In genomic region chr5:69450116-69450515, GRCh38 we compare ENCODE assay signal across 14 cellular contexts. TPM values are rescaled to one million over a fixed set of nuclear protein-coding genes. Genes with fewer than 3 reads are reported as not detected.
A peak's percentile ranks its signal among the peaks of the same experiment; 100 is the strongest.
DNase-seq lines count a peak whose midpoint lies in the region; ATAC-seq, FAIRE-seq and TF ChIP-seq lines count a peak whose summit lies in the region.
"Had no signal": no experiment of that assay in that cellular context is flagged by ENCODE, and none has a peak within 500 bp of the region (broad histone marks: within the 10 kb centered on the region; RNA-seq: fewer than 3 reads in every experiment).

No MANE protein-coding gene starts in this region.

- H3K4me3 Mint-ChIP-seq in activated CD4-positive, alpha-beta memory T cell treated with anti-CD3 and anti-CD28 coated beads for 36 hours, result no peak overlapping the region
- H3K4me3 Mint-ChIP-seq: GM23338; naive thymus-derived CD8-positive, alpha-beta T cell had no signal

- peak overlapping the region; percentile 80 for H3K27ac ChIP-seq in GM23248
- H3K27ac ChIP-seq in SJSA1, result peak overlapping the region; percentile 44; the same call in 1 of the 2 replicates

- intact Hi-C loops in activated CD4-positive, alpha-beta memory T cell treated with anti-CD3 and anti-CD28 coated beads for 36 hours (cut with micrococcal nuclease), result no loop called here

- H3K79me2 ChIP-seq in GM23248 (ENCODE audit: insufficient read depth), result no peaks in the 10 kb centered on the region

- in situ Hi-C loops in GM23248 (cut with MboI), result no loop called here

- H3K4me2 ChIP-seq in GM23248 (ENCODE audit: unreplicated experiment), result no peak overlapping the region
- H3K4me2 ChIP-seq: GM23338 had no signal

- H3K4me1 Mint-ChIP-seq in activated CD4-positive, alpha-beta memory T cell treated with anti-CD3 and anti-CD28 coated beads for 36 hours (ENCODE audit: low read depth), result no peaks in the 10 kb centered on the region
- H3K4me1 Mint-ChIP-seq: GM23338 had no signal

- DNase-seq in GM23248 (peak; percentile 95), SJSA1 (ENCODE audit: low read depth in 1 of 2, low spot score in 2 of 2) (peak in 1 of 2 experiments; percentile 64), epithelial cell of proximal tubule (ENCODE audit: low read depth) (peak; percentile 63), renal cortical epithelial cell (ENCODE audit: low read depth) (peak; percentile 95), GM12892 (ENCODE audit: insufficient read length) (no peak), NCI-H1694 (lab: John Stamatoyannopoulos, UW) (no peak)
- DNase-seq in activated CD4-positive, alpha-beta memory T cell treated with anti-CD3 and anti-CD28 coated beads for 36 hours, result no peak
- DNase-seq: activated CD4-positive, alpha-beta T cell treated with anti-CD3 and anti-CD28 coated beads, Interleukin-2, amount 50 U/mL, for 48 hours; activated naive CD4-positive, alpha-beta T cell treated with Interleukin-2 at 50 U/mL for 16 hours; naive thymus-derived CD8-positive, alpha-beta T cell; NCI-H446; SHP77 treated with DMSO at 0.1 percent for 48 hours had no signal

- H3K36me3 ChIP-seq in GM23248 (ENCODE audit: low read depth) (no peaks in the 10 kb centered on the region), SJSA1 (no peaks in the 10 kb centered on the region)

- H4K20me1 ChIP-seq in GM23248 (ENCODE audit: insufficient read depth), result no peaks in the 10 kb centered on the region

- no peak overlapping the region for H2AFZ ChIP-seq in GM23248

- no peak overlapping the region for H3K27ac Mint-ChIP-seq in activated CD4-positive, alpha-beta memory T cell treated with anti-CD3 and anti-CD28 coated beads for 36 hours
- H3K27ac Mint-ChIP-seq: GM23338; naive thymus-derived CD8-positive, alpha-beta T cell had no signal

- WGBS in GM23248 (ENCODE audit: low coverage in 1 of 2, low lambda C conversion rate in 2 of 2, missing lambda C conversion rate in 2 of 2), 2 experiments, result 5 to 11% methylated on average over 1 of the region's 1 CpG

- no peak for TF ChIP-seq CTCF in epithelial cell of proximal tubule (conservative IDR thresholded peaks at IDR 0.05; ENCODE audit: low read depth, low read length)

- CTCF ChIA-PET in activated CD4-positive, alpha-beta memory T cell treated with anti-CD3 and anti-CD28 coated beads for 36 hours (lab: Charles Lee), result no interaction called here

- H3K4me3 ChIP-seq in GM23248, result no peak overlapping the region
- H3K4me3 ChIP-seq in SJSA1, result no peak overlapping the region
- no peak overlapping the region for H3K4me3 ChIP-seq in epithelial cell of proximal tubule (ENCODE audit: low read depth, low read length)
- H3K4me3 ChIP-seq: GM23338 had no signal

- no peaks in the 10 kb centered on the region for H3K9me2 ChIP-seq in GM23248 (ENCODE audit: insufficient read depth)

- H3K9me3 Mint-ChIP-seq in activated CD4-positive, alpha-beta memory T cell treated with anti-CD3 and anti-CD28 coated beads for 36 hours, result no peaks in the 10 kb centered on the region
- H3K9me3 Mint-ChIP-seq: GM23338; naive thymus-derived CD8-positive, alpha-beta T cell had no signal

- H3K9me3 ChIP-seq in GM23248 (ENCODE audit: low read depth) (no peaks in the 10 kb centered on the region), SJSA1 (replicated peaks) (no peaks in the 10 kb centered on the region)

- H3K9ac ChIP-seq in GM23248, result no peak overlapping the region

- FAIRE-seq in GM12892 (lab: Jason Lieb, UNC), result no peak

- H3K4me1 ChIP-seq in GM23248 (ENCODE audit: insufficient read depth) (peaks cover 9% of the 10 kb centered on the region), SJSA1 (replicated peaks) (peaks cover 10% of the 10 kb centered on the region)

- H3K36me3 Mint-ChIP-seq in activated CD4-positive, alpha-beta memory T cell treated with anti-CD3 and anti-CD28 coated beads for 36 hours, result no peaks in the 10 kb centered on the region
- H3K36me3 Mint-ChIP-seq: naive thymus-derived CD8-positive, alpha-beta T cell had no signal

- H3K27me3 ChIP-seq in GM23248 (replicated peaks; ENCODE audit: insufficient read depth), result no peaks in the 10 kb centered on the region
- H3K27me3 ChIP-seq in SJSA1 (replicated peaks), result no peaks in the 10 kb centered on the region

- H3K27me3 Mint-ChIP-seq in activated CD4-positive, alpha-beta memory T cell treated with anti-CD3 and anti-CD28 coated beads for 36 hours, result peaks cover 1% of the 10 kb centered on the region

- POLR2A ChIA-PET in activated CD4-positive, alpha-beta memory T cell treated with anti-CD3 and anti-CD28 coated beads for 36 hours (lab: Charles Lee), result no interaction called here

- no peak for ATAC-seq in GM18873 (IDR thresholded peaks at IDR 0.05; ENCODE audit: low FRiP score, unreplicated experiment)
- ATAC-seq: GM23338; naive thymus-derived CD8-positive, alpha-beta T cell had no signal

- no peak for TF ChIP-seq POLR2A in GM12892 (IDR thresholded peaks at IDR 0.05; ENCODE audit: low read depth, low read length)

- peaks cover 9% of the 10 kb centered on the region for H3F3A ChIP-seq in GM23248 (ENCODE audit: insufficient read depth)

RNA-seq across cellular contexts. Expression of gene MARVELD2, which starts 35.2 kb away (rescaled TPM):
- 2.8 and 5.5 TPM in 2 replicates for total RNA-seq in GM23248 (2014; rRNA removed; shearing (Covaris generic))
- 1.7 and 2.1 TPM in 2 replicates for polyA plus RNA-seq in GM23248 (2016; fragmentation: Nextera tagmentation; extraction: Ambion mirVana)
- 0.13 and 0.16 TPM in 2 replicates for total RNA-seq in SJSA1 (2014; rRNA removed; shearing (Covaris generic))
- total RNA-seq in epithelial cell of proximal tubule (12.6 and 13.1 TPM in 2 replicates), renal cortical epithelial cell (22.9 and 26.6 TPM in 2 replicates)
- 2.0 TPM for polyA plus RNA-seq in GM12892 (2012; ENCODE audit: missing spikeins)
- under 1 TPM; 0.31 to 0.40 TPM for total RNA-seq in activated CD4-positive, alpha-beta memory T cell treated with anti-CD3 and anti-CD28 coated beads for 36 hours

RNA-seq across cellular contexts. Expression of gene OCLN, which starts 42.5 kb away (rescaled TPM):
- total RNA-seq in GM23248 (2014; rRNA removed; shearing (Covaris generic)), result 0.76 and 1.7 TPM in 2 replicates
- 0.52 and 0.59 TPM in 2 replicates for polyA plus RNA-seq in GM23248 (2016; fragmentation: Nextera tagmentation; extraction: Ambion mirVana)
- 19.8 and 45.6 TPM in 2 replicates for total RNA-seq in SJSA1 (2014; rRNA removed; shearing (Covaris generic))
- total RNA-seq in epithelial cell of proximal tubule (21.6 and 29.8 TPM in 2 replicates), renal cortical epithelial cell (63.4 and 66.1 TPM in 2 replicates)
- polyA plus RNA-seq in GM12892 (2012; ENCODE audit: missing spikeins), result 7.7 TPM
- under 1 TPM; 0.68 to 0.83 TPM for total RNA-seq in activated CD4-positive, alpha-beta memory T cell treated with anti-CD3 and anti-CD28 coated beads for 36 hours

Comparison
In these comparisons a context has a peak if more than half of its experiments do, and no peak if none do; other contexts are left out.
1. DNase-seq: peak in GM23248 (single experiment), epithelial cell of proximal tubule (single experiment) and renal cortical epithelial cell (single experiment); none in GM12892 (single experiment), activated CD4-positive, alpha-beta memory T cell treated with anti-CD3 and anti-CD28 coated beads for 36 hours (single experiment) and NCI-H1694 (single experiment).